ENCODE assay signal across 16 cellular contexts in genomic region chr6:1758076-1758679, GRCh38.
"Had no signal": no experiment of that assay in that cellular context is flagged by ENCODE, and none has a peak within 500 bp of the region (broad histone marks: within the 10 kb centered on the region; RNA-seq: fewer than 3 reads in every experiment).

No MANE protein-coding gene starts in this region.

- DNase-seq: activated CD4-positive, alpha-beta T cell treated with anti-CD3 and anti-CD28 coated beads for 36 hours; activated CD8-positive, alpha-beta memory T cell treated with anti-CD3 and anti-CD28 coated beads, Interleukin-2, amount 50 U/mL, for 4 hours; activated CD8-positive, alpha-beta T cell treated with anti-CD3 and anti-CD28 coated beads for 36 hours; activated T-cell treated with anti-CD3 and anti-CD28 coated beads, Interleukin-2, amount 50 U/mL, for 72 hours; foreskin keratinocyte; heart right ventricle; left lung; pancreas; T1000; tibial artery had no signal

- H3K36me3 ChIP-seq: cardiac muscle cell, heart right ventricle, left lung, neural progenitor cell, pancreas, tibial artery, vagina had no signal

- H3K27ac ChIP-seq: cardiac muscle cell, foreskin keratinocyte, heart right ventricle, left lung, neural progenitor cell, pancreas, tibial artery, vagina, VCaP had no signal

- H3K9ac ChIP-seq: neural progenitor cell had no signal

- H3K27me3 ChIP-seq: foreskin keratinocyte, heart right ventricle, left lung, neural progenitor cell, pancreas, tibial artery, vagina had no signal

- H3K4me3 ChIP-seq: cardiac muscle cell, heart right ventricle, left lung, neural progenitor cell, pancreas, skin epidermis, tibial artery, vagina had no signal

- H3K4me1 ChIP-seq: foreskin keratinocyte, left lung had no signal

- H3K4me2 ChIP-seq: neural progenitor cell had no signal

- ATAC-seq: activated CD4-positive, alpha-beta T cell treated with anti-CD3 and anti-CD28 coated beads for 36 hours; activated CD8-positive, alpha-beta T cell treated with anti-CD3 and anti-CD28 coated beads for 36 hours; activated T-cell treated with anti-CD3 and anti-CD28 coated beads, Interleukin-2, amount 50 U/mL, for 72 hours; foreskin keratinocyte; heart right ventricle; stimulated activated effector memory CD8-positive, alpha-beta T cell treated with anti-CD3 and anti-CD28 coated beads, Interleukin-12 subunit alpha, Interleukin-12 subunit beta, amount 100 ng/mL, for 72 hours had no signal
